Comparison of ENCODE assay signal across 8 cellular contexts in the genomic region with DNA sequence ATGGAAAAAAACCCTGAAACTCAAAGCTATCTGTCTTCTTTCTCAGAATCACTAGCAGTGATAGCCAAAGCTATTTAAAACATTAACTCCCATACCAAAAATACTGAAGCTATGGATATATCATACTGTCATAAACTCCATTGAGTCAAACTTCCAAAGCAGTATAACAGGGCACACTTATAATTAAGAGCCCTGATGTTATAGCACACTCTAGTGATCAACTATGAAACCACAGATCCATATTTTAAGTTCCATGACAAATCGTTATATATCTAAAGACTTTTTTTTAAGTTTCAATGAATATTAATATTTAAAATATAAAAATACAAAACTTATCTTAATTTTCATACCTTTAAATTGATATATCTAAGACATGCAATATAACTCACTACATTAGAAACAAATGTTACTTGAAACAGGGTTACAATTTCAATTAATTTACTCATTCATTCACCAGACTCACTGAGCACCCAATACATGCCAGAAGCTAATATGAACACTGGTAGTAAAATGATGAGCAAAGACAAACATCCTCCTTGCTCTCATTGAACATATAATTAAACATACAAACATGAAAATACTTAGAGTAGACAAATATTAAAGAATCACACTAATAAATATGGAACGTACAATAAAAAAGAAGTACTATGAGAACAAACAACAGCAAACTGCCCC.
DNase-seq lines count a peak whose midpoint lies in the region; ATAC-seq, FAIRE-seq and TF ChIP-seq lines count a peak whose summit lies in the region.

No MANE protein-coding gene starts in this region.

- H3K9me3 Mint-ChIP-seq in activated naive CD4-positive, alpha-beta T cell treated with anti-CD3 and anti-CD28 coated beads, Interleukin-2, amount 50 U/mL, for 72 hours = no peaks in the 10 kb centered on the region

- H3K9me2 ChIP-seq in Karpas-422 (replicated peaks; ENCODE audit: insufficient read depth, low read length) = no peaks in the 10 kb centered on the region

- DNase-seq in AG20443 (ENCODE audit: low spot score) = peak; percentile 20
- peak; percentile 50 for DNase-seq in Karpas-422
- DNase-seq in ascending aorta (ENCODE audit: low spot score in 2 of 2) = no peak
- no peak for DNase-seq in kidney
- DNase-seq in activated T-cell treated with anti-CD3 and anti-CD28 coated beads for 4 hours = no peak
- no peak for DNase-seq in activated naive CD4-positive, alpha-beta T cell treated with anti-CD3 and anti-CD28 coated beads, Interleukin-2, amount 50 U/mL, for 72 hours (ENCODE audit: low spot score in 2 of 2)

- no peak overlapping the region for H3K27ac Mint-ChIP-seq in activated naive CD4-positive, alpha-beta T cell treated with anti-CD3 and anti-CD28 coated beads, Interleukin-2, amount 50 U/mL, for 72 hours

- H3K27me3 ChIP-seq in Karpas-422 (ENCODE audit: low read length) (no peaks in the 10 kb centered on the region), ascending aorta (no peaks in the 10 kb centered on the region)

- no peak overlapping the region for H3K4me2 ChIP-seq in Karpas-422 (ENCODE audit: low read depth, low read length, poor library complexity, severe bottlenecking)

- H3K36me3 Mint-ChIP-seq in activated naive CD4-positive, alpha-beta T cell treated with anti-CD3 and anti-CD28 coated beads, Interleukin-2, amount 50 U/mL, for 72 hours = peaks cover 7 to 12% of the 10 kb centered on the region in 2 donors

- H4K20me1 ChIP-seq in Karpas-422 (ENCODE audit: insufficient read depth, low read depth, low read length) = no peaks in the 10 kb centered on the region

- H3K27ac ChIP-seq in Karpas-422 (ENCODE audit: low read length) = no peak overlapping the region
- H3K27ac ChIP-seq in ascending aorta = no peak overlapping the region
- H3K27ac ChIP-seq in kidney (ENCODE audit: low read depth in 2 of 2, low read length in 2 of 2) = no peak overlapping the region

- intact Hi-C loops in ascending aorta (cut with DNase I) = loop anchor here (2.0 to 5.0 kb wide), 2 partner anchors 101 to 425 kb away; a partner anchor contains a TSS
- intact Hi-C loops in kidney (cut with DNase I) = no loop called here

- no peak overlapping the region for H2AFZ ChIP-seq in Karpas-422 (ENCODE audit: low read length)

- no peak for ATAC-seq in GM21526 (IDR thresholded peaks at IDR 0.05; ENCODE audit: low FRiP score, unreplicated experiment)
- no peak for ATAC-seq in HG03565 (IDR thresholded peaks at IDR 0.05; ENCODE audit: unreplicated experiment)
- ATAC-seq in activated naive CD4-positive, alpha-beta T cell treated with anti-CD3 and anti-CD28 coated beads, Interleukin-2, amount 50 U/mL, for 72 hours = no peak

- no peaks in the 10 kb centered on the region for H3K4me1 ChIP-seq in Karpas-422 (ENCODE audit: low read length)
- no peaks in the 10 kb centered on the region for H3K4me1 ChIP-seq in ascending aorta
- H3K4me1 ChIP-seq in kidney (ENCODE audit: control insufficient read depth in 1 of 2, insufficient read depth in 1 of 2, low read depth in 1 of 2, low read length in 2 of 2) = no peaks in the 10 kb centered on the region

- H3K36me3 ChIP-seq in Karpas-422 (ENCODE audit: insufficient read depth, low read length) (peaks cover 30% of the 10 kb centered on the region), ascending aorta (peaks cover 6 to 43% of the 10 kb centered on the region in 2 donors), kidney (ENCODE audit: control insufficient read depth in 1 of 2, insufficient read depth in 2 of 2, low read length in 2 of 2) (peaks cover 8 to 15% of the 10 kb centered on the region in 2 donors)

- TF ChIP-seq CTCF in ascending aorta (IDR thresholded peaks at IDR 0.05) (peak; percentile 23 to 62 (median 61)), kidney (IDR thresholded peaks at IDR 0.05; ENCODE audit: borderline replicate concordance, extremely low read depth, insufficient read depth) (no peak)

- FAIRE-seq in kidney (lab: Jason Lieb, UNC) = peak; percentile 78

- H3K9ac ChIP-seq in Karpas-422 (ENCODE audit: low read length) (no peak overlapping the region), kidney (ENCODE audit: low read length in 2 of 2) (no peak overlapping the region)

- H3K9me3 ChIP-seq in Karpas-422 (ENCODE audit: low read length) = no peaks in the 10 kb centered on the region
- H3K9me3 ChIP-seq in ascending aorta = no peaks in the 10 kb centered on the region
- no peaks in the 10 kb centered on the region for H3K9me3 ChIP-seq in kidney (ENCODE audit: control insufficient read depth in 1 of 2, low read length in 2 of 2)

- H3K79me2 ChIP-seq in Karpas-422 (ENCODE audit: low read length) = 0 out of 2 replicates have a peak, but pooled peaks cover 10% of the 10 kb centered on the region

- H3K4me3 ChIP-seq in Karpas-422 (ENCODE audit: low read length) (no peak overlapping the region), ascending aorta (no peak overlapping the region), kidney (ENCODE audit: low read length in 2 of 2) (no peak overlapping the region)

Comparison
In these comparisons a context has a peak if more than half of its experiments do, and no peak if none do; other contexts are left out.
1. DNase-seq: peak in AG20443 (single experiment) and Karpas-422 (single experiment); none in ascending aorta (0 of 2), kidney (single experiment), activated T-cell treated with anti-CD3 and anti-CD28 coated beads for 4 hours (single experiment) and activated naive CD4-positive, alpha-beta T cell treated with anti-CD3 and anti-CD28 coated beads, Interleukin-2, amount 50 U/mL, for 72 hours (0 of 2).